Comparison of ENCODE assay signal across 24 cellular contexts in genomic region chr11:59600636-59601035, GRCh38.
"Had no signal": no experiment of that assay in that cellular context is flagged by ENCODE, and none has a peak within 500 bp of the region (broad histone marks: within the 10 kb centered on the region; RNA-seq: fewer than 3 reads in every experiment).

No MANE protein-coding gene starts in this region.

- ATAC-seq: left colon; left lung; lower lobe of right lung; naive thymus-derived CD8-positive, alpha-beta T cell; psoas muscle; stimulated activated naive B cell treated with anti-CD40 and anti-IgM and Interleukin-4, amounts not matched to agents 10 μg/mL and 1 μg/mL and 100 μg/mL, for 72 hours; stimulated activated naive CD8-positive, alpha-beta T cell treated with anti-CD3 and anti-CD28 coated beads, Interleukin-15, Interleukin-2, amounts not matched to agents 100 U/mL and 50 U/mL, for 24 hours; upper lobe of right lung had no signal

- H3K4me3 Mint-ChIP-seq: immature natural killer cell; naive thymus-derived CD8-positive, alpha-beta T cell; nephron; neural crest cell; stimulated activated naive B cell treated with anti-CD40 and anti-IgM and Interleukin-4, amounts not matched to agents 10 μg/mL and 1 μg/mL and 100 μg/mL, for 72 hours had no signal

- H3K27ac Mint-ChIP-seq: nephron had no signal

- H3K4me1 Mint-ChIP-seq: nephron, neural crest cell had no signal

- H3K27me3 Mint-ChIP-seq: naive thymus-derived CD8-positive, alpha-beta T cell; stimulated activated naive B cell treated with anti-CD40 and anti-IgM and Interleukin-4, amounts not matched to agents 10 μg/mL and 1 μg/mL and 100 μg/mL, for 72 hours had no signal

- H3K9me3 Mint-ChIP-seq: immature natural killer cell; naive thymus-derived CD8-positive, alpha-beta T cell; nephron; neural crest cell; stimulated activated naive B cell treated with anti-CD40 and anti-IgM and Interleukin-4, amounts not matched to agents 10 μg/mL and 1 μg/mL and 100 μg/mL, for 72 hours had no signal

- DNase-seq: immature natural killer cell; kidney; left colon; left lung; lower lobe of right lung; mammary epithelial cell; mesenchymal stem cell; naive thymus-derived CD8-positive, alpha-beta T cell; pancreas; psoas muscle; right lobe of liver; stimulated activated CD4-positive, alpha-beta T cell treated with anti-CD3 and anti-CD28 coated beads, Interleukin-1b, Interleukin-23, amount 100 ng/mL, for 48 hours; stimulated activated CD4-positive, alpha-beta T cell treated with anti-CD3 and anti-CD28 coated beads, Interleukin-2, amount 100 ng/mL, for 48 hours; stimulated activated CD4-positive, alpha-beta T cell treated with anti-CD3 and anti-CD28 coated beads, Interleukin-4, amount 100 ng/mL, for 4 hours; stimulated activated CD8-positive, alpha-beta memory T cell treated with anti-CD3 and anti-CD28 coated beads, Interleukin-4, amount 100 ng/mL, for 48 hours; stimulated activated naive B cell treated with anti-CD40 and anti-IgM and Interleukin-4, amounts not matched to agents 10 μg/mL and 1 μg/mL and 100 μg/mL, for 72 hours; stimulated activated naive CD8-positive, alpha-beta T cell treated with anti-CD3 and anti-CD28 coated beads, Interleukin-15, Interleukin-2, amounts not matched to agents 100 U/mL and 50 U/mL, for 24 hours; stomach; testis; tibial artery; trophoblast cell; upper lobe of right lung had no signal
